ENCODE assay signal across 16 cellular contexts in the genomic region with DNA sequence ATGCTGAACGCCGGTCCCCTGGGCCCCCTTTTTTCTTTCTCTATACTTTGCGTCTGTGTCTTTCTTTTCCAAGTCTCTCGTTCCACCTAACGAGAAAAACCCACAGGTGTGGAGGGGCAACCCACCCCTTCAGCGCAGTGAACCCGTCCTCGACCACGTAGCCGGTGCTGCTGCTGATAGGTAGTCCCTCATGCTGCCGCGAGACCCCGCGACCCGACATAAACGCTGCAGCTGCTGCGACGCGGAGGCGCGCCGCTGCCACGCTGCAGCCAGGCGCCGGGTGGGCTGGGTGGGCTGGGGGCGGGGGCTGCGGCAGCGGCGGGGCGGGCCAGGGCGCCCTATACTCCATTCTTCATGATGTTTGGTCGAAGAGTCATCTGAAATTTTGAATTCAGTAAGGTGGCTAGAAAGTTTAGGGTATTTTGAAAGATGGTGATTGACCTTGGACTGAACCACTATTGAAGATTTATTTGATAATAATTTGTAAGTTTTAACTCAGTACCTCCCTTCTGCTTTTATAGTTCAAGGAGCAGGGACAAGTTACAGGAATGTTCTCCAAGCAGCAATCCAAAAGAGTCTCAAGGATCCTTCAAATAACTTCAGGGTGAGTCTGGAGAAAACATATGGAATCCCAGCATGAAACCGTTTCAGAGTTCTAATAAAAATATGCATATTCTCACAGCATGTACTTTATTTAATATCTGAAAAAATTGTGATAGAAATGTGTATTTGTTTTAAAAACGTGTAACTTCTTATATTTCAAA. TPM values are rescaled to one million over a fixed set of nuclear protein-coding genes. Genes with fewer than 3 reads are reported as not detected.
DNase-seq lines count a peak whose midpoint lies in the region; ATAC-seq and TF ChIP-seq lines count a peak whose summit lies in the region.
"Had no signal": no experiment of that assay in that cellular context is flagged by ENCODE, and none has a peak within 500 bp of the region (broad histone marks: within the 10 kb centered on the region; RNA-seq: fewer than 3 reads in every experiment).

No MANE protein-coding gene starts in this region.

- H3F3A ChIP-seq in GM23338 (replicated peaks; ENCODE audit: low read depth), result no peaks in the 10 kb centered on the region

- H3K9me3 ChIP-seq in WERI-Rb-1 (ENCODE audit: severe bottlenecking) (no peaks in the 10 kb centered on the region), iPS-18c (ENCODE audit: control insufficient read depth, insufficient read depth, low read length) (no peaks in the 10 kb centered on the region), psoas muscle (no peaks in the 10 kb centered on the region), SJCRH30 (replicated peaks) (no peaks in the 10 kb centered on the region)
- H3K9me3 ChIP-seq: body of pancreas, heart right ventricle, transverse colon had no signal

- H3K9me3 Mint-ChIP-seq in GM23338, result no peaks in the 10 kb centered on the region
- H3K9me3 Mint-ChIP-seq: activated naive CD8-positive, alpha-beta T cell treated with anti-CD3 and anti-CD28 coated beads, Interleukin-2, amount 10 ng/mL, durations not matched to agents 7 days and 5 days; stimulated activated naive B cell treated with anti-CD40 and anti-IgM and Interleukin-4, amounts not matched to agents 10 μg/mL and 1 μg/mL and 100 μg/mL, for 72 hours had no signal

- peak overlapping the region; percentile 48 for H3K4me3 ChIP-seq in GM23338
- no peak overlapping the region for H3K4me3 ChIP-seq in WERI-Rb-1 (ENCODE audit: low read depth, low read length)
- H3K4me3 ChIP-seq in iPS-18c (ENCODE audit: insufficient read depth, low read depth, low read length), result peak overlapping the region; percentile 12; the same call in 1 of the 2 replicates
- no peak overlapping the region for H3K4me3 ChIP-seq in psoas muscle
- no peak overlapping the region for H3K4me3 ChIP-seq in SJCRH30
- H3K4me3 ChIP-seq: body of pancreas, heart right ventricle, transverse colon had no signal

- H3K4me1 ChIP-seq in GM23338 (ENCODE audit: insufficient read depth), result peaks cover 10% of the 10 kb centered on the region
- peaks cover 56% of the 10 kb centered on the region for H3K4me1 ChIP-seq in psoas muscle
- no peaks in the 10 kb centered on the region for H3K4me1 ChIP-seq in SJCRH30

- 68 to 72% (median 71%) methylated on average over 34 of the region's 34 CpGs for WGBS in psoas muscle, 3 donors

- H3K79me2 ChIP-seq in GM23338 (replicated peaks; ENCODE audit: insufficient read depth), result no peaks in the 10 kb centered on the region

- no peaks in the 10 kb centered on the region for H4K20me1 ChIP-seq in GM23338 (replicated peaks; ENCODE audit: insufficient read depth)

- DNase-seq in GM23338 (ENCODE audit: low spot score) (peak; percentile 55), WERI-Rb-1 (no peak), psoas muscle (no peak), SJCRH30 (no peak), midbrain (lab: John Stamatoyannopoulos, UW) (no peak)
- DNase-seq: activated CD4-positive, alpha-beta T cell treated with anti-CD3 and anti-CD28 coated beads, Interleukin-2, amount 50 U/mL, for 48 hours; activated naive CD8-positive, alpha-beta T cell treated with anti-CD3 and anti-CD28 coated beads, Interleukin-2, amount 10 ng/mL, durations not matched to agents 7 days and 5 days; body of pancreas; heart right ventricle; NCI-H2107; SHP77 treated with DMSO at 0.1 percent for 48 hours; stimulated activated naive B cell treated with anti-CD40 and anti-IgM and Interleukin-4, amounts not matched to agents 10 μg/mL and 1 μg/mL and 100 μg/mL, for 72 hours; transverse colon had no signal

- H3K4me2 ChIP-seq in GM23338, result peak overlapping the region; percentile 74

- ATAC-seq in GM23338, result peak; percentile 86
- no peak for ATAC-seq in psoas muscle
- no peak for ATAC-seq in HG03442 (IDR thresholded peaks at IDR 0.05; ENCODE audit: unreplicated experiment)
- no peak for ATAC-seq in GM19023 (IDR thresholded peaks at IDR 0.05; ENCODE audit: unreplicated experiment)
- ATAC-seq: body of pancreas; heart right ventricle; stimulated activated naive B cell treated with anti-CD40 and anti-IgM and Interleukin-4, amounts not matched to agents 10 μg/mL and 1 μg/mL and 100 μg/mL, for 72 hours had no signal

- peak overlapping the region; percentile 85; the same call in 1 of the 2 replicates for H3K27ac ChIP-seq in GM23338 (ENCODE audit: low read depth)
- H3K27ac ChIP-seq in WERI-Rb-1, result peak overlapping the region; percentile 81
- H3K27ac ChIP-seq in psoas muscle, result peak overlapping the region; percentile 24
- no peak overlapping the region for H3K27ac ChIP-seq in SJCRH30
- H3K27ac ChIP-seq: body of pancreas, transverse colon had no signal

- peak overlapping the region; percentile 38; the same call in 1 of the 2 replicates for H2AFZ ChIP-seq in GM23338

- H3K36me3 ChIP-seq in GM23338 (ENCODE audit: insufficient read depth) (no peaks in the 10 kb centered on the region; the same call in 1 of the 2 replicates), WERI-Rb-1 (no peaks in the 10 kb centered on the region), psoas muscle (ENCODE audit: insufficient read depth in 1 of 2, low read depth in 1 of 2) (peaks cover 9 to 98% of the 10 kb centered on the region in 2 donors), SJCRH30 (no peaks in the 10 kb centered on the region; the same call in 1 of the 2 replicates)

- no peaks in the 10 kb centered on the region; the same call in 1 of the 2 replicates for H3K9me2 ChIP-seq in GM23338 (ENCODE audit: insufficient read depth)

- TF ChIP-seq CTCF in GM23338 (conservative IDR thresholded peaks at IDR 0.05; ENCODE audit: low read depth in 2 of 2) (no peak), WERI-Rb-1 (IDR thresholded peaks at IDR 0.05; ENCODE audit: low read depth, low read length) (no peak), psoas muscle (IDR thresholded peaks at IDR 0.05) (no peak)

- H3K27me3 ChIP-seq in GM23338 (ENCODE audit: insufficient read depth), result no peaks in the 10 kb centered on the region
- no peaks in the 10 kb centered on the region for H3K27me3 ChIP-seq in WERI-Rb-1 (ENCODE audit: insufficient read depth, low read depth, severe bottlenecking)
- no peaks in the 10 kb centered on the region for H3K27me3 ChIP-seq in psoas muscle (ENCODE audit: insufficient read depth in 3 of 3, low read length in 2 of 3)
- no peaks in the 10 kb centered on the region for H3K27me3 ChIP-seq in SJCRH30
- H3K27me3 ChIP-seq: body of pancreas, heart right ventricle, transverse colon had no signal

- no peak overlapping the region for H3K4me3 Mint-ChIP-seq in GM23338
- H3K4me3 Mint-ChIP-seq: activated naive CD8-positive, alpha-beta T cell treated with anti-CD3 and anti-CD28 coated beads, Interleukin-2, amount 10 ng/mL, durations not matched to agents 7 days and 5 days had no signal

- peak overlapping the region; percentile 6; the same call in 1 of the 2 replicates for H3K27ac Mint-ChIP-seq in GM23338
- H3K27ac Mint-ChIP-seq: activated naive CD8-positive, alpha-beta T cell treated with anti-CD3 and anti-CD28 coated beads, Interleukin-2, amount 10 ng/mL, durations not matched to agents 7 days and 5 days had no signal

- peaks cover 4% of the 10 kb centered on the region for H3K27me3 Mint-ChIP-seq in GM23338 (ENCODE audit: insufficient read depth, low read depth, poor library complexity)
- H3K27me3 Mint-ChIP-seq: activated naive CD8-positive, alpha-beta T cell treated with anti-CD3 and anti-CD28 coated beads, Interleukin-2, amount 10 ng/mL, durations not matched to agents 7 days and 5 days; stimulated activated naive B cell treated with anti-CD40 and anti-IgM and Interleukin-4, amounts not matched to agents 10 μg/mL and 1 μg/mL and 100 μg/mL, for 72 hours had no signal

- peaks cover 18% of the 10 kb centered on the region; the same call in 2 of the 3 replicates for H3K36me3 Mint-ChIP-seq in GM23338 (ENCODE audit: low read depth)

- peaks cover 12% of the 10 kb centered on the region for H3K4me1 Mint-ChIP-seq in GM23338

- intact Hi-C loops in psoas muscle (cut with DNase I), result no loop called here

TF ChIP-seq in GM23338, 12 proteins besides CTCF, POLR2A, EP300 and RAD21 (continues in another document):
- TF ChIP-seq REST (IDR thresholded peaks at IDR 0.05; ENCODE audit: unreplicated experiment), result no peak

RNA-seq across cellular contexts. Expression of gene CFLAR, which starts 24.1 kb away (rescaled TPM):
- total RNA-seq in GM23338 (2014; rRNA removed; shearing (Covaris generic)), result 15.1 and 16.2 TPM in 2 replicates
- polyA plus RNA-seq in GM23338 (2016; fragmentation: Nextera tagmentation; extraction: Ambion mirVana) (10.0 and 10.1 TPM in 2 replicates), psoas muscle (100 to 1,000 TPM in 2 of 3 donors, 10 to 100 TPM in 1; 84.7 to 340 (median 239) TPM)
- 100 to 1,000 TPM; 180 to 358 (median 346) TPM for total RNA-seq in psoas muscle
- total RNA-seq in SJCRH30 (2014; rRNA removed; shearing (Covaris generic)), result 13.6 TPM in 2 replicates

RNA-seq across cellular contexts. Expression of gene CASP10, which starts 42.9 kb away (rescaled TPM):
- total RNA-seq in GM23338 (2014; rRNA removed; shearing (Covaris generic)), result 2.9 and 3.5 TPM in 2 replicates
- 1.9 and 2.4 TPM in 2 replicates for polyA plus RNA-seq in GM23338 (2016; fragmentation: Nextera tagmentation; extraction: Ambion mirVana)
- total RNA-seq in psoas muscle, result 1 to 10 TPM; 2.3 to 3.8 (median 2.8) TPM
- polyA plus RNA-seq in psoas muscle, result 1 to 10 TPM in 2 of 3 donors, under 1 TPM in 1; 0.90 to 1.3 (median 1.2) TPM
- total RNA-seq in SJCRH30 (2014; rRNA removed; shearing (Covaris generic)), result 1.0 and 1.1 TPM in 2 replicates

Comparison
In these comparisons a context has a peak if more than half of its experiments do, and no peak if none do; other contexts are left out.
1. H3K4me3 ChIP-seq: peak in GM23338 (single experiment) and iPS-18c (single experiment); none in WERI-Rb-1 (single experiment), psoas muscle (single experiment) and SJCRH30 (single experiment).
2. RNA of gene CFLAR, which starts 24.1 kb away (total RNA-seq): 180 to 358 TPM in psoas muscle; 15.1 to 16.2 TPM in GM23338 and 13.6 TPM in SJCRH30; every median in the first group is over 10 times any median in the second.